8 cellular contexts compared by ENCODE assay signal in genomic region chr19:44745887-44746600, GRCh38. TPM values are rescaled to one million over a fixed set of nuclear protein-coding genes. Genes with fewer than 3 reads are reported as not detected.
DNase-seq lines count a peak whose midpoint lies in the region; ATAC-seq and TF ChIP-seq lines count a peak whose summit lies in the region.

No MANE protein-coding gene starts in this region.

- H3K27ac Mint-ChIP-seq in neural crest cell (ENCODE audit: unreplicated experiment) = no peak overlapping the region

- intact Hi-C loops in right cardiac atrium (cut with DNase I) (no loop called here), left cardiac atrium (cut with DNase I) (no loop called here), vagina (cut with DNase I) (no loop called here)

- H3K4me3 ChIP-seq in right cardiac atrium (ENCODE audit: low read length) = no peak overlapping the region
- H3K4me3 ChIP-seq in duodenal mucosa (ENCODE audit: low read depth in 1 of 2, low read length in 2 of 2) = peak overlapping the region; percentile 37 to 69
- no peak overlapping the region for H3K4me3 ChIP-seq in vagina

- peaks cover 6% of the 10 kb centered on the region for H3K4me1 Mint-ChIP-seq in neural crest cell

- H3K27me3 ChIP-seq in right cardiac atrium (ENCODE audit: control insufficient read depth, insufficient read depth) (no peaks in the 10 kb centered on the region), duodenal mucosa (ENCODE audit: control insufficient read depth in 1 of 2, insufficient read depth in 2 of 2, low read length in 2 of 2) (no peaks in the 10 kb centered on the region), vagina (no peaks in the 10 kb centered on the region)

- H3K27ac ChIP-seq in right cardiac atrium (ENCODE audit: low read length) = peak overlapping the region; percentile 76
- H3K27ac ChIP-seq in duodenal mucosa (ENCODE audit: low read depth, low read length) = peak overlapping the region; percentile 88
- peak overlapping the region; percentile 93 for H3K27ac ChIP-seq in vagina

- 82% methylated on average over 4 of the region's 4 CpGs for WGBS in right cardiac atrium

- H3K27me3 Mint-ChIP-seq in neural crest cell (ENCODE audit: low read depth) = peaks cover 60% of the 10 kb centered on the region

- H3K36me3 ChIP-seq in duodenal mucosa (ENCODE audit: control insufficient read depth in 1 of 2, insufficient read depth in 2 of 2, low read length in 2 of 2) = peaks cover 0 to 2% of the 10 kb centered on the region in 2 donors
- no peaks in the 10 kb centered on the region for H3K36me3 ChIP-seq in vagina

- DNase-seq in right cardiac atrium (no peak), left cardiac atrium (no peak), neural crest cell (ENCODE audit: low read depth, low spot score) (no peak), vagina (ENCODE audit: extremely low spot score in 2 of 2) (no peak), amygdala (lab: John Stamatoyannopoulos, UW) (no peak), activated gamma-delta T cell (lab: John Stamatoyannopoulos, UW) (no peak), Kasumi-1 (lab: John Stamatoyannopoulos, UW) (no peak)

- H3K9ac ChIP-seq in duodenal mucosa (ENCODE audit: low read depth in 1 of 2, low read length in 2 of 2) = peak overlapping the region; percentile 55 to 60

- H3K4me3 Mint-ChIP-seq in neural crest cell = peak overlapping the region; percentile 67

- peaks cover 24% of the 10 kb centered on the region for H3K4me1 ChIP-seq in right cardiac atrium (ENCODE audit: control insufficient read depth, insufficient read depth, low read length)
- peaks cover 49 to 71% of the 10 kb centered on the region in 2 donors for H3K4me1 ChIP-seq in duodenal mucosa (ENCODE audit: control insufficient read depth in 1 of 2, insufficient read depth in 2 of 2, low read length in 2 of 2)
- peaks cover 78% of the 10 kb centered on the region for H3K4me1 ChIP-seq in vagina

- ATAC-seq in right cardiac atrium (no peak), left cardiac atrium (no peak)

- TF ChIP-seq CTCF in neural crest cell (conservative IDR thresholded peaks at IDR 0.05) (no peak), vagina (IDR thresholded peaks at IDR 0.05) (no peak)

- no peak for TF ChIP-seq POLR2A in vagina (IDR thresholded peaks at IDR 0.05)

- H3K36me3 Mint-ChIP-seq in neural crest cell (ENCODE audit: low read depth) = no peaks in the 10 kb centered on the region

- H3K9me3 ChIP-seq in right cardiac atrium (ENCODE audit: control insufficient read depth, low read length) (no peaks in the 10 kb centered on the region), duodenal mucosa (ENCODE audit: control insufficient read depth in 1 of 2, low read length in 2 of 2) (no peaks in the 10 kb centered on the region), vagina (no peaks in the 10 kb centered on the region)

- H3K9me3 Mint-ChIP-seq in neural crest cell = no peaks in the 10 kb centered on the region

RNA-seq across cellular contexts. Expression of gene BCL3, which starts 2.5 kb away (rescaled TPM):
- 10 to 100 TPM; 14.9 to 39.4 (median 17.9) TPM for total RNA-seq in right cardiac atrium
- polyA plus RNA-seq in right cardiac atrium = 25.8 TPM
- 10 to 100 TPM; 22.6 to 65.0 TPM for total RNA-seq in left cardiac atrium
- total RNA-seq in neural crest cell = 2.2 TPM in 2 replicates
- total RNA-seq in vagina = 86.9 TPM

RNA-seq across cellular contexts. Expression of gene CBLC, which starts 31.6 kb away (rescaled TPM):
- total RNA-seq in right cardiac atrium (not detected), left cardiac atrium (not detected), neural crest cell (not detected in 2 replicates), vagina (42.2 TPM)
- not detected for polyA plus RNA-seq in right cardiac atrium

RNA-seq across cellular contexts. Expression of gene CEACAM16, which starts 47.1 kb away (rescaled TPM):
- total RNA-seq in right cardiac atrium = not detected
- not detected for polyA plus RNA-seq in right cardiac atrium
- not detected for total RNA-seq in left cardiac atrium
- not detected in 2 replicates for total RNA-seq in neural crest cell
- total RNA-seq in vagina = not detected

Comparison
In these comparisons a context has a peak if more than half of its experiments do, and no peak if none do; other contexts are left out.
1. H3K4me3 ChIP-seq: peak in duodenal mucosa (2 of 2); none in right cardiac atrium (single experiment) and vagina (0 of 2).
2. RNA of gene CBLC, which starts 31.6 kb away (total RNA-seq): 42.2 TPM in vagina (single experiment); not detected in left cardiac atrium, not detected in neural crest cell and not detected in right cardiac atrium; every median in the first group is over 10 times any median in the second.
3. Peak in every context shown above with its lines, with median percentiles within 50 percentile points of each other: H3K27ac ChIP-seq.